ENCODE assay signal across 32 cellular contexts in the genomic region with DNA sequence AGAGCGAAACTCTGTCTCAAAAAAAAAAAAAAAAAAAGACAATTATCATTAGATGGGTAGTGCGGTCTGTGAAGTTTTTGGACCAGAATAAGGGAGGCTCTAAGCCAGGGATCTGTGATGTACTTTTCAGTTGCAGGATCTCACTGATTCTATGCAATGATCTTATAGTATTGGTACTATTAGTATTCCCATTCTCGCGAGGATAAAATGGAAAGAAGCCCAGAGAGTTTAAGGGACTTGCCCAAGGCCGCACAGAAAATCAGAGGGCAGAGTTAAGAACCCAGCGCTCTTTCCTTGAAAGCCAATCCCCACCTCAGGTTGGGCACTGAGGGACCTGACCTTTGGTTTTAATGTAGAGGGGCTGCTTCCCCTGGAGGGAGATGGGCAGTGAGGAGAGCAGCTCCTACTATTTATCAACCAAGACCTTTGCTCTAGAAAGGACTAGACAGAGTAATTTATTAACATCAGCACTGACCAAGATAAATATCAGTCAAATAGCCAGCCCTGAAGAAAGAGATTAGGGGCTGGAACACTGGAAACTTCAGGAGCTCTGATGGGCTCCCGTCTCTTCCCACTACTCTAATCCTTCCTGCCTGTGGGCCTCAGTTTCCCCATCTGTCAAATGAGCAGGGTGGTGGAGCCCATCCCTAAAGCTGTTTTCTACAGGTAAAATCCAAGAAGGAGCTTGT.
"Had no signal": no experiment of that assay in that cellular context is flagged by ENCODE, and none has a peak within 500 bp of the region (broad histone marks: within the 10 kb centered on the region; RNA-seq: fewer than 3 reads in every experiment).

No MANE protein-coding gene starts in this region.

- H3K36me3 ChIP-seq: gastrocnemius medialis, thyroid gland had no signal

- H3K9me3 ChIP-seq: gastrocnemius medialis, thyroid gland had no signal

- DNase-seq: activated CD4-positive, alpha-beta T cell treated with anti-CD3 and anti-CD28 coated beads for 48 hours; activated CD4-positive, alpha-beta T cell treated with anti-CD3 and anti-CD28 coated beads, Interleukin-2, amount 50 U/mL, for 48 hours; activated CD8-positive, alpha-beta memory T cell treated with anti-CD3 and anti-CD28 coated beads, Interleukin-2, amount 50 U/mL, for 48 hours; activated gamma-delta T cell treated with Interleukin-2 at 50 U/mL for 16 hours; activated naive CD4-positive, alpha-beta T cell treated with anti-CD3 and anti-CD28 coated beads, Interleukin-2, amount 50 U/mL, for 16 hours; activated T-cell treated with anti-CD3 and anti-CD28 coated beads, Interleukin-2, amount 50 U/mL, for 24 hours; amniotic stem cell; brain microvascular endothelial cell; dorsolateral prefrontal cortex; effector memory CD4-positive, alpha-beta T cell; gastrocnemius medialis; glutamatergic neuron; islet precursor cell; left cardiac atrium; midbrain; naive thymus-derived CD4-positive, alpha-beta T cell; stimulated activated CD4-positive, alpha-beta T cell treated with anti-CD3 and anti-CD28 coated beads, Interleukin-4, amount 100 ng/mL, for 4 hours; stimulated activated CD8-positive, alpha-beta memory T cell treated with anti-CD3 and anti-CD28 coated beads, Interleukin-4, amount 100 ng/mL, for 48 hours; stimulated activated naive CD8-positive, alpha-beta T cell treated with anti-CD3 and anti-CD28 coated beads, Interleukin-15, amount 100 ng/mL, for 72 hours; substantia nigra; SW 1271; T-helper 17 cell; T1000; thyroid gland; WERI-Rb-1 had no signal

- H3K27me3 ChIP-seq: brain microvascular endothelial cell, dorsolateral prefrontal cortex, gastrocnemius medialis, thyroid gland had no signal

- ATAC-seq: activated CD4-positive, CD25-positive, alpha-beta regulatory T cell treated with anti-CD3 and anti-CD28 coated beads, Interleukin-2, amount 50 U/mL, for 24 hours; activated T-helper 17 cell treated with anti-CD3 and anti-CD28 coated beads, Interleukin-2, amount 50 U/mL, for 72 hours; gastrocnemius medialis; left cardiac atrium; naive thymus-derived CD4-positive, alpha-beta T cell; sciatic nerve; stimulated activated memory B cell treated with anti-CD40 and anti-IgM and Interleukin-4, amounts not matched to agents 10 μg/mL and 1 μg/mL and 100 μg/mL, for 72 hours; stimulated activated naive CD8-positive, alpha-beta T cell treated with anti-CD3 and anti-CD28 coated beads, Interleukin-15, amount 100 ng/mL, for 72 hours; T-helper 17 cell had no signal

- FAIRE-seq: astrocyte had no signal

- H3K4me3 ChIP-seq: coronary artery, dorsolateral prefrontal cortex, gastrocnemius medialis, skin epidermis, thyroid gland had no signal

- H3K27ac ChIP-seq: brain microvascular endothelial cell, coronary artery, dorsolateral prefrontal cortex, gastrocnemius medialis, skin epidermis, thyroid gland, WERI-Rb-1 had no signal

- H3K4me1 ChIP-seq: gastrocnemius medialis, thyroid gland had no signal
